ENCODE assay signal across 38 cellular contexts in genomic region chr17:47242648-47243047, GRCh38. TPM values are rescaled to one million over a fixed set of nuclear protein-coding genes. Genes with fewer than 3 reads are reported as not detected.
"Had no signal": no experiment of that assay in that cellular context is flagged by ENCODE, and none has a peak within 500 bp of the region (broad histone marks: within the 10 kb centered on the region; RNA-seq: fewer than 3 reads in every experiment).

No MANE protein-coding gene starts in this region.

- DNase-seq: Karpas-422, Kasumi-1, MG63, MM.1S, MV-4-11, NCI-H1048, NCI-H1092, NCI-H1092 treated with DMSO at 0.1 percent for 48 hours, NCI-H1105, NCI-H1105 treated with DMSO at 0.1 percent for 48 hours, NCI-H1417, NCI-H1417 treated with DMSO at 0.1 percent for 48 hours, NCI-H1436, NCI-H1436 treated with DMSO at 0.1 percent for 48 hours, NCI-H146, NCI-H1694, NCI-H1694 treated with DMSO at 0.1 percent for 48 hours, NCI-H187 treated with DMSO at 0.1 percent for 48 hours, NCI-H1930, NCI-H2029, NCI-H2029 treated with DMSO at 0.1 percent for 48 hours, NCI-H2081, NCI-H2081 treated with DMSO at 0.1 percent for 48 hours, NCI-H2107, NCI-H2171, NCI-H2171 treated with DMSO at 0.1 percent for 48 hours, NCI-H2227 treated with DMSO at 0.1 percent for 48 hours, NCI-H226, NCI-H345, NCI-H446, NCI-H446 treated with DMSO at 0.1 percent for 48 hours, NCI-H510A, NCI-H510A treated with DMSO at 0.1 percent for 48 hours, NCI-H524, NCI-H524 treated with DMSO at 0.1 percent for 48 hours had no signal

- H3K27me3 ChIP-seq: MG63 had no signal

- H3K4me3 ChIP-seq: MG63 had no signal

- H3K36me3 ChIP-seq: MG63 had no signal

RNA-seq across cellular contexts. Expression of gene ITGB3, which starts 11.0 kb away (rescaled TPM):
- total RNA-seq: NCI-H460 had no signal

RNA-seq across cellular contexts. Expression of gene MYL4, which starts 33.5 kb away (rescaled TPM):
- total RNA-seq: M059J, MCF 10A, NCI-H460 had no signal
